Comparison of ENCODE assay signal across 34 cellular contexts in the genomic region with DNA sequence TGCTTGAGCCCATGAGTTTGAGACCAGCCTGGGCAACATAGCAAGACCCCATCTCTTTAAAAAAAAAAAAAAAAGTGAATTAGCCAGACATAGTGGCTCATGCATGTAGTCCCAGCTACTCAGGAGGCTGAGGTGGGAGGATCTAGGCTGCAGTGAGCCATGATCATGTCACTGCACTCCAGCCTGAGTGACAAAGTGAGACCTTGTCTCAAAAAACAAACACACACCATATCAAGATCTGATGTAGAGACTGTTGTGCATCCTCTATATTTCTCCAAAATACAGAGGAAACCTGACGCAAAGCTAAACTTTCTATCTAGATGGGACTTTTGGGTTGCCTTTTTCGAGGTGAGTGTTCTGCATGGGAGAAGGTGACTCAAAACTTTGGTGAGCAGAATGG.
"Had no signal": no experiment of that assay in that cellular context is flagged by ENCODE, and none has a peak within 500 bp of the region (broad histone marks: within the 10 kb centered on the region; RNA-seq: fewer than 3 reads in every experiment).

No MANE protein-coding gene starts in this region.

- ATAC-seq: activated naive CD8-positive, alpha-beta T cell treated with anti-CD3 and anti-CD28 coated beads, Interleukin-2, amount 50 U/mL, for 24 hours; activated T-cell treated with anti-CD3 and anti-CD28 coated beads, Interleukin-2, amount 50 U/mL, for 4 hours; body of pancreas had no signal

- H3K9me3 Mint-ChIP-seq: activated naive CD4-positive, alpha-beta T cell treated with anti-CD3 and anti-CD28 coated beads for 36 hours; activated naive CD4-positive, alpha-beta T cell treated with anti-CD3 and anti-CD28 coated beads, Interleukin-2, amount 10 ng/mL, durations not matched to agents 7 days and 5 days; activated naive CD4-positive, alpha-beta T cell treated with anti-CD3 and anti-CD28 coated beads, Interleukin-2, amount 50 U/mL, for 24 hours; activated naive CD4-positive, alpha-beta T cell treated with anti-CD3 and anti-CD28 coated beads, Interleukin-2, amount 50 U/mL, for 72 hours; activated naive CD8-positive, alpha-beta T cell treated with anti-CD3 and anti-CD28 coated beads for 36 hours; activated naive CD8-positive, alpha-beta T cell treated with anti-CD3 and anti-CD28 coated beads, Interleukin-2, amount 10 ng/mL, durations not matched to agents 7 days and 5 days; activated naive CD8-positive, alpha-beta T cell treated with anti-CD3 and anti-CD28 coated beads, Interleukin-2, amount 50 U/mL, for 24 hours; activated T-cell treated with anti-CD3 and anti-CD28 coated beads, Interleukin-2, amount 50 U/mL, for 24 hours; activated T-cell treated with anti-CD3 and anti-CD28 coated beads, Interleukin-2, amount 50 U/mL, for 4 hours; activated T-cell treated with anti-CD3 and anti-CD28 coated beads, Interleukin-2, amount 50 U/mL, for 72 hours; activated T-helper 1 cell treated with anti-CD3 and anti-CD28 coated beads, Interleukin-12 subunit alpha, Interleukin-12 subunit beta, Interleukin-2, Interleukin-4 antibody, amounts not matched to agents 30 ng/mL and 10 ng/mL and 1 ng/mL, durations not matched to agents 14 hours and 24 hours and 36 hours; activated T-helper 2 cell treated with anti-CD3 and anti-CD28 coated beads, Interferon-gamma antibody, Interleukin-2, Interleukin-4, amounts not matched to agents 10 μg/mL and 5 μg/mL and 100 μg/mL, durations not matched to agents 14 hours and 24 hours and 36 hours; brain; central memory CD8-positive, alpha-beta T cell had no signal

- H3K4me1 Mint-ChIP-seq: activated naive CD4-positive, alpha-beta T cell treated with anti-CD3 and anti-CD28 coated beads, Interleukin-2, amount 10 ng/mL, durations not matched to agents 7 days and 5 days; activated naive CD4-positive, alpha-beta T cell treated with anti-CD3 and anti-CD28 coated beads, Interleukin-2, amount 50 U/mL, for 24 hours; activated naive CD8-positive, alpha-beta T cell treated with anti-CD3 and anti-CD28 coated beads for 36 hours; activated naive CD8-positive, alpha-beta T cell treated with anti-CD3 and anti-CD28 coated beads, Interleukin-2, amount 10 ng/mL, durations not matched to agents 7 days and 5 days; activated naive CD8-positive, alpha-beta T cell treated with anti-CD3 and anti-CD28 coated beads, Interleukin-2, amount 50 U/mL, for 24 hours; brain; central memory CD8-positive, alpha-beta T cell had no signal

- H3K4me3 Mint-ChIP-seq: activated naive CD4-positive, alpha-beta T cell treated with anti-CD3 and anti-CD28 coated beads for 36 hours; activated naive CD4-positive, alpha-beta T cell treated with anti-CD3 and anti-CD28 coated beads, Interleukin-2, amount 10 ng/mL, durations not matched to agents 7 days and 5 days; activated naive CD4-positive, alpha-beta T cell treated with anti-CD3 and anti-CD28 coated beads, Interleukin-2, amount 50 U/mL, for 24 hours; activated naive CD8-positive, alpha-beta T cell; activated naive CD8-positive, alpha-beta T cell treated with anti-CD3 and anti-CD28 coated beads for 36 hours; activated naive CD8-positive, alpha-beta T cell treated with anti-CD3 and anti-CD28 coated beads, Interleukin-2, amount 10 ng/mL, durations not matched to agents 7 days and 5 days; activated naive CD8-positive, alpha-beta T cell treated with anti-CD3 and anti-CD28 coated beads, Interleukin-2, amount 50 U/mL, for 24 hours; activated T-cell treated with anti-CD3 and anti-CD28 coated beads, Interleukin-2, amount 50 U/mL, for 24 hours; activated T-cell treated with anti-CD3 and anti-CD28 coated beads, Interleukin-2, amount 50 U/mL, for 4 hours; activated T-cell treated with anti-CD3 and anti-CD28 coated beads, Interleukin-2, amount 50 U/mL, for 72 hours; activated T-helper 1 cell treated with anti-CD3 and anti-CD28 coated beads, Interleukin-12 subunit alpha, Interleukin-12 subunit beta, Interleukin-2, Interleukin-4 antibody, amounts not matched to agents 30 ng/mL and 10 ng/mL and 1 ng/mL, durations not matched to agents 14 hours and 24 hours and 36 hours; brain; central memory CD8-positive, alpha-beta T cell had no signal

- H3K36me3 Mint-ChIP-seq: activated naive CD4-positive, alpha-beta T cell treated with anti-CD3 and anti-CD28 coated beads, Interleukin-2, amount 10 ng/mL, durations not matched to agents 7 days and 5 days; activated naive CD4-positive, alpha-beta T cell treated with anti-CD3 and anti-CD28 coated beads, Interleukin-2, amount 50 U/mL, for 24 hours; activated naive CD4-positive, alpha-beta T cell treated with anti-CD3 and anti-CD28 coated beads, Interleukin-2, amount 50 U/mL, for 72 hours; activated naive CD8-positive, alpha-beta T cell; activated naive CD8-positive, alpha-beta T cell treated with anti-CD3 and anti-CD28 coated beads for 36 hours; activated naive CD8-positive, alpha-beta T cell treated with anti-CD3 and anti-CD28 coated beads, Interleukin-2, amount 10 ng/mL, durations not matched to agents 7 days and 5 days; brain had no signal

- DNase-seq: activated effector memory CD4-positive, alpha-beta T cell treated with anti-CD3 and anti-CD28 coated beads, Interleukin-2, amount 50 U/mL, for 16 hours; activated effector memory CD4-positive, alpha-beta T cell treated with Interleukin-2 at 50 U/mL for 16 hours; activated gamma-delta T cell; activated gamma-delta T cell treated with Interleukin-2 at 50 U/mL for 16 hours; activated naive CD4-positive, alpha-beta T cell; activated naive CD4-positive, alpha-beta T cell treated with anti-CD3 and anti-CD28 coated beads for 36 hours; activated naive CD4-positive, alpha-beta T cell treated with anti-CD3 and anti-CD28 coated beads, Interleukin-2, amount 10 ng/mL, durations not matched to agents 7 days and 5 days; activated naive CD4-positive, alpha-beta T cell treated with anti-CD3 and anti-CD28 coated beads, Interleukin-2, amount 50 U/mL, for 16 hours; activated naive CD4-positive, alpha-beta T cell treated with Interleukin-2 at 50 U/mL for 16 hours; activated naive CD8-positive, alpha-beta T cell treated with anti-CD3 and anti-CD28 coated beads for 36 hours; activated naive CD8-positive, alpha-beta T cell treated with anti-CD3 and anti-CD28 coated beads, Interleukin-2, amount 10 ng/mL, durations not matched to agents 7 days and 5 days; activated naive CD8-positive, alpha-beta T cell treated with anti-CD3 and anti-CD28 coated beads, Interleukin-2, amount 50 U/mL, for 24 hours; activated T-cell treated with anti-CD3 and anti-CD28 coated beads, Interleukin-2, amount 50 U/mL, for 1 hour; activated T-cell treated with anti-CD3 and anti-CD28 coated beads, Interleukin-2, amount 50 U/mL, for 24 hours; activated T-cell treated with anti-CD3 and anti-CD28 coated beads, Interleukin-2, amount 50 U/mL, for 4 hours; activated T-cell treated with anti-CD3 and anti-CD28 coated beads, Interleukin-2, amount 50 U/mL, for 48 hours; activated T-cell treated with anti-CD3 and anti-CD28 coated beads, Interleukin-2, amount 50 U/mL, for 72 hours; adrenal gland; amniotic stem cell; amygdala; anterior cingulate cortex; aorta; body of pancreas; brain microvascular endothelial cell; caudate nucleus; central memory CD4-positive, alpha-beta T cell; cerebellar nuclear complex had no signal

- H3K27ac Mint-ChIP-seq: activated naive CD4-positive, alpha-beta T cell treated with anti-CD3 and anti-CD28 coated beads for 36 hours; activated naive CD4-positive, alpha-beta T cell treated with anti-CD3 and anti-CD28 coated beads, Interleukin-2, amount 10 ng/mL, durations not matched to agents 7 days and 5 days; activated naive CD4-positive, alpha-beta T cell treated with anti-CD3 and anti-CD28 coated beads, Interleukin-2, amount 50 U/mL, for 24 hours; activated naive CD4-positive, alpha-beta T cell treated with anti-CD3 and anti-CD28 coated beads, Interleukin-2, amount 50 U/mL, for 72 hours; activated naive CD8-positive, alpha-beta T cell; activated naive CD8-positive, alpha-beta T cell treated with anti-CD3 and anti-CD28 coated beads for 36 hours; activated naive CD8-positive, alpha-beta T cell treated with anti-CD3 and anti-CD28 coated beads, Interleukin-2, amount 10 ng/mL, durations not matched to agents 7 days and 5 days; activated naive CD8-positive, alpha-beta T cell treated with anti-CD3 and anti-CD28 coated beads, Interleukin-2, amount 50 U/mL, for 24 hours; activated T-cell treated with anti-CD3 and anti-CD28 coated beads, Interleukin-2, amount 50 U/mL, for 24 hours; activated T-cell treated with anti-CD3 and anti-CD28 coated beads, Interleukin-2, amount 50 U/mL, for 72 hours; activated T-helper 1 cell treated with anti-CD3 and anti-CD28 coated beads, Interleukin-12 subunit alpha, Interleukin-12 subunit beta, Interleukin-2, Interleukin-4 antibody, amounts not matched to agents 30 ng/mL and 10 ng/mL and 1 ng/mL, durations not matched to agents 14 hours and 24 hours and 36 hours; activated T-helper 2 cell treated with anti-CD3 and anti-CD28 coated beads, Interferon-gamma antibody, Interleukin-2, Interleukin-4, amounts not matched to agents 10 μg/mL and 5 μg/mL and 100 μg/mL, durations not matched to agents 14 hours and 24 hours and 36 hours; brain had no signal
